ENCODE assay signal across 14 cellular contexts in genomic region chr3:194865595-194865994, GRCh38.
"Had no signal": no experiment of that assay in that cellular context is flagged by ENCODE, and none has a peak within 500 bp of the region (broad histone marks: within the 10 kb centered on the region; RNA-seq: fewer than 3 reads in every experiment).

No MANE protein-coding gene starts in this region.

- ATAC-seq: effector memory CD8-positive, alpha-beta T cell; stimulated activated effector memory CD8-positive, alpha-beta T cell treated with anti-CD3 and anti-CD28 coated beads, Interleukin-12 subunit alpha, Interleukin-12 subunit beta, amount 100 ng/mL, for 72 hours had no signal

- H3K27ac ChIP-seq: brain microvascular endothelial cell, epithelial cell of prostate, hepatocyte, ovary, thoracic aorta had no signal

- H3K36me3 Mint-ChIP-seq: activated naive CD8-positive, alpha-beta T cell treated with anti-CD3 and anti-CD28 coated beads for 36 hours; stimulated activated effector memory CD8-positive, alpha-beta T cell treated with anti-CD3 and anti-CD28 coated beads, Interleukin-12 subunit alpha, Interleukin-12 subunit beta, amount 100 ng/mL, for 72 hours had no signal

- H3K4me3 Mint-ChIP-seq: activated CD4-positive, alpha-beta T cell treated with anti-CD3 and anti-CD28 coated beads, Interleukin-2, amount 10 ng/mL, durations not matched to agents 7 days and 5 days; activated naive CD8-positive, alpha-beta T cell treated with anti-CD3 and anti-CD28 coated beads for 36 hours; activated T-helper 1 cell treated with anti-CD3 and anti-CD28 coated beads, Interleukin-12 subunit alpha, Interleukin-12 subunit beta, Interleukin-2, Interleukin-4 antibody, amounts not matched to agents 30 ng/mL and 10 ng/mL and 1 ng/mL, durations not matched to agents 14 hours and 24 hours and 36 hours; effector memory CD8-positive, alpha-beta T cell; stimulated activated effector memory CD8-positive, alpha-beta T cell treated with anti-CD3 and anti-CD28 coated beads, Interleukin-12 subunit alpha, Interleukin-12 subunit beta, amount 100 ng/mL, for 72 hours had no signal

- H3K27ac Mint-ChIP-seq: activated CD4-positive, alpha-beta T cell treated with anti-CD3 and anti-CD28 coated beads, Interleukin-2, amount 10 ng/mL, durations not matched to agents 7 days and 5 days; activated naive CD8-positive, alpha-beta T cell treated with anti-CD3 and anti-CD28 coated beads for 36 hours; activated T-helper 1 cell treated with anti-CD3 and anti-CD28 coated beads, Interleukin-12 subunit alpha, Interleukin-12 subunit beta, Interleukin-2, Interleukin-4 antibody, amounts not matched to agents 30 ng/mL and 10 ng/mL and 1 ng/mL, durations not matched to agents 14 hours and 24 hours and 36 hours; effector memory CD8-positive, alpha-beta T cell; stimulated activated effector memory CD8-positive, alpha-beta T cell treated with anti-CD3 and anti-CD28 coated beads, Interleukin-12 subunit alpha, Interleukin-12 subunit beta, amount 100 ng/mL, for 72 hours had no signal

- H3K27me3 ChIP-seq: brain microvascular endothelial cell, hepatocyte, ovary had no signal

- DNase-seq: activated CD4-positive, alpha-beta T cell treated with anti-CD3 and anti-CD28 coated beads, Interleukin-2, amount 10 ng/mL, durations not matched to agents 7 days and 5 days; activated CD8-positive, alpha-beta memory T cell treated with anti-CD3 and anti-CD28 coated beads for 24 hours; activated naive CD8-positive, alpha-beta T cell treated with anti-CD3 and anti-CD28 coated beads for 36 hours; brain microvascular endothelial cell; cortex of kidney; effector memory CD8-positive, alpha-beta T cell; islet precursor cell; mammary epithelial cell; ovary had no signal

- H3K9me3 Mint-ChIP-seq: activated CD4-positive, alpha-beta T cell treated with anti-CD3 and anti-CD28 coated beads, Interleukin-2, amount 10 ng/mL, durations not matched to agents 7 days and 5 days; activated naive CD8-positive, alpha-beta T cell treated with anti-CD3 and anti-CD28 coated beads for 36 hours; activated T-helper 1 cell treated with anti-CD3 and anti-CD28 coated beads, Interleukin-12 subunit alpha, Interleukin-12 subunit beta, Interleukin-2, Interleukin-4 antibody, amounts not matched to agents 30 ng/mL and 10 ng/mL and 1 ng/mL, durations not matched to agents 14 hours and 24 hours and 36 hours; effector memory CD8-positive, alpha-beta T cell; stimulated activated effector memory CD8-positive, alpha-beta T cell treated with anti-CD3 and anti-CD28 coated beads, Interleukin-12 subunit alpha, Interleukin-12 subunit beta, amount 100 ng/mL, for 72 hours had no signal

- H3K4me3 ChIP-seq: hepatocyte, ovary, thoracic aorta had no signal

- H3K4me1 Mint-ChIP-seq: activated CD4-positive, alpha-beta T cell treated with anti-CD3 and anti-CD28 coated beads, Interleukin-2, amount 10 ng/mL, durations not matched to agents 7 days and 5 days; activated naive CD8-positive, alpha-beta T cell treated with anti-CD3 and anti-CD28 coated beads for 36 hours; stimulated activated effector memory CD8-positive, alpha-beta T cell treated with anti-CD3 and anti-CD28 coated beads, Interleukin-12 subunit alpha, Interleukin-12 subunit beta, amount 100 ng/mL, for 72 hours had no signal

- H3K36me3 ChIP-seq: brain microvascular endothelial cell, ovary, thoracic aorta had no signal

- H3K9me3 ChIP-seq: ovary, thoracic aorta had no signal
